Comparison of ENCODE assay signal across 1 cellular context in genomic region chr1:10744654-10745238, GRCh38.
TF ChIP-seq lines count a peak whose summit lies in the region.

No MANE protein-coding gene starts in this region.

TF ChIP-seq in HepG2, 621 proteins besides CTCF, POLR2A, EP300 and RAD21:
- TF ChIP-seq, protein P1, sequence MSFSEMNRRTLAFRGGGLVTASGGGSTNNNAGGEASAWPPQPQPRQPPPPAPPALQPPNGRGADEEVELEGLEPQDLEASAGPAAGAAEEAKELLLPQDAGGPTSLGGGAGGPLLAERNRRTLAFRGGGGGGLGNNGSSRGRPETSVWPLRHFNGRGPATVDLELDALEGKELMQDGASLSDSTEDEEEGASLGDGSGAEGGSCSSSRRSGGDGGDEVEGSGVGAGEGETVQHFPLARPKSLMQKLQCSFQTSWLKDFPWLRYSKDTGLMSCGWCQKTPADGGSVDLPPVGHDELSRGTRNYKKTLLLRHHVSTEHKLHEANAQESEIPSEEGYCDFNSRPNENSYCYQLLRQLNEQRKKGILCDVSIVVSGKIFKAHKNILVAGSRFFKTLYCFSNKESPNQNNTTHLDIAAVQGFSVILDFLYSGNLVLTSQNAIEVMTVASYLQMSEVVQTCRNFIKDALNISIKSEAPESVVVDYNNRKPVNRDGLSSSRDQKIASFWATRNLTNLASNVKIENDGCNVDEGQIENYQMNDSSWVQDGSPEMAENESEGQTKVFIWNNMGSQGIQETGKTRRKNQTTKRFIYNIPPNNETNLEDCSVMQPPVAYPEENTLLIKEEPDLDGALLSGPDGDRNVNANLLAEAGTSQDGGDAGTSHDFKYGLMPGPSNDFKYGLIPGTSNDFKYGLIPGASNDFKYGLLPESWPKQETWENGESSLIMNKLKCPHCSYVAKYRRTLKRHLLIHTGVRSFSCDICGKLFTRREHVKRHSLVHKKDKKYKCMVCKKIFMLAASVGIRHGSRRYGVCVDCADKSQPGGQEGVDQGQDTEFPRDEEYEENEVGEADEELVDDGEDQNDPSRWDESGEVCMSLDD (CRISPR knock-in tag; IDR thresholded peaks at IDR 0.05; ENCODE audit: borderline replicate concordance) = no peak
- TF ChIP-seq, protein P2, sequence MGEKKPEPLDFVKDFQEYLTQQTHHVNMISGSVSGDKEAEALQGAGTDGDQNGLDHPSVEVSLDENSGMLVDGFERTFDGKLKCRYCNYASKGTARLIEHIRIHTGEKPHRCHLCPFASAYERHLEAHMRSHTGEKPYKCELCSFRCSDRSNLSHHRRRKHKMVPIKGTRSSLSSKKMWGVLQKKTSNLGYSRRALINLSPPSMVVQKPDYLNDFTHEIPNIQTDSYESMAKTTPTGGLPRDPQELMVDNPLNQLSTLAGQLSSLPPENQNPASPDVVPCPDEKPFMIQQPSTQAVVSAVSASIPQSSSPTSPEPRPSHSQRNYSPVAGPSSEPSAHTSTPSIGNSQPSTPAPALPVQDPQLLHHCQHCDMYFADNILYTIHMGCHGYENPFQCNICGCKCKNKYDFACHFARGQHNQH (CRISPR knock-in tag; IDR thresholded peaks at IDR 0.05) = no peak
- TF ChIP-seq SP1 (IDR thresholded peaks at IDR 0.05) (no peak), SP1 (CRISPR knock-in tag; IDR thresholded peaks at IDR 0.05) (no peak), MEIS2 (CRISPR knock-in tag; IDR thresholded peaks at IDR 0.05) (no peak), RELA (CRISPR knock-in tag; IDR thresholded peaks at IDR 0.05) (no peak), XBP1 (CRISPR knock-in tag; IDR thresholded peaks at IDR 0.05) (no peak), SRSF1 (optimal IDR thresholded peaks at IDR 0.05; ENCODE audit: low read depth, low read length) (no peak), BORCS8-MEF2B (CRISPR knock-in tag; IDR thresholded peaks at IDR 0.05) (no peak), ZNF577 (CRISPR knock-in tag; IDR thresholded peaks at IDR 0.05; ENCODE audit: borderline replicate concordance, low read depth) (no peak)
- TF ChIP-seq, protein P3, sequence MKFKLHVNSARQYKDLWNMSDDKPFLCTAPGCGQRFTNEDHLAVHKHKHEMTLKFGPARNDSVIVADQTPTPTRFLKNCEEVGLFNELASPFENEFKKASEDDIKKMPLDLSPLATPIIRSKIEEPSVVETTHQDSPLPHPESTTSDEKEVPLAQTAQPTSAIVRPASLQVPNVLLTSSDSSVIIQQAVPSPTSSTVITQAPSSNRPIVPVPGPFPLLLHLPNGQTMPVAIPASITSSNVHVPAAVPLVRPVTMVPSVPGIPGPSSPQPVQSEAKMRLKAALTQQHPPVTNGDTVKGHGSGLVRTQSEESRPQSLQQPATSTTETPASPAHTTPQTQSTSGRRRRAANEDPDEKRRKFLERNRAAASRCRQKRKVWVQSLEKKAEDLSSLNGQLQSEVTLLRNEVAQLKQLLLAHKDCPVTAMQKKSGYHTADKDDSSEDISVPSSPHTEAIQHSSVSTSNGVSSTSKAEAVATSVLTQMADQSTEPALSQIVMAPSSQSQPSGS (CRISPR knock-in tag; IDR thresholded peaks at IDR 0.05) = no peak
TF ChIP-seq in HepG2: peak in this region for 0.
